ENCODE assay signal across 8 cellular contexts in genomic region chr5:72109625-72110024, GRCh38. TPM values are rescaled to one million over a fixed set of nuclear protein-coding genes. Genes with fewer than 3 reads are reported as not detected.
DNase-seq lines count a peak whose midpoint lies in the region; ATAC-seq and TF ChIP-seq lines count a peak whose summit lies in the region.

No MANE protein-coding gene starts in this region.

- H3K4me1 Mint-ChIP-seq in WTC11, result peaks cover 48% of the 10 kb centered on the region

- H3K9me3 ChIP-seq in iPS-18a (ENCODE audit: control insufficient read depth, low read depth, low read length) (no peaks in the 10 kb centered on the region), tibial artery (no peaks in the 10 kb centered on the region)

- POLR2A ChIA-PET in WTC11 (lab: Charles Lee), result no interaction called here

- CTCF ChIA-PET in WTC11 (lab: Charles Lee), result interaction anchor here (0.7 to 1.4 kb wide), 3 partner anchors 11 to 327 kb away, joined by 3 to 7 read pairs (median 3); no protein-coding TSS in a partner anchor

- H3K27me3 Mint-ChIP-seq in WTC11 (ENCODE audit: low read depth), result no peaks in the 10 kb centered on the region

- H3K9ac ChIP-seq in iPS-18a (ENCODE audit: low read length), result peak overlapping the region; percentile 90

- peaks cover 5% of the 10 kb centered on the region for H3K36me3 ChIP-seq in iPS-18a (ENCODE audit: control insufficient read depth, low read depth, low read length)
- H3K36me3 ChIP-seq in tibial artery, result no peaks in the 10 kb centered on the region

- no peaks in the 10 kb centered on the region for H3K9me3 Mint-ChIP-seq in WTC11

- DNase-seq in NCI-H446 (lab: John Stamatoyannopoulos, UW), result peak; percentile 27 to 50
- DNase-seq in NCI-H446 treated with DMSO at 0.1 percent for 48 hours (lab: John Stamatoyannopoulos, UW), result no peak
- no peak for DNase-seq in WTC11 (ENCODE audit: low spot score)
- DNase-seq in tibial artery, result peak; percentile 25 to 75
- no peak for DNase-seq in NCI-H128 (lab: John Stamatoyannopoulos, UW; ENCODE audit: unreplicated experiment)
- DNase-seq in epidermal melanocyte (ENCODE audit: insufficient read length, low spot score), result no peak
- DNase-seq in SKM-1 treated with dmso at 0.1 percent for 144 hours (lab: John Stamatoyannopoulos, UW; ENCODE audit: unreplicated experiment), result no peak

- H3K27ac ChIP-seq in iPS-18a (ENCODE audit: low read length) (no peak overlapping the region), tibial artery (peak overlapping the region; percentile 96 to 99)

- TF ChIP-seq CTCF in WTC11 (IDR thresholded peaks at IDR 0.05) (no peak), tibial artery (IDR thresholded peaks at IDR 0.05) (no peak)

- H3K27me3 ChIP-seq in iPS-18a (ENCODE audit: control insufficient read depth, insufficient read depth, low read length), result no peaks in the 10 kb centered on the region
- H3K27me3 ChIP-seq in tibial artery, result no peaks in the 10 kb centered on the region

- H3K4me3 ChIP-seq in iPS-18a (ENCODE audit: low read length) (peak overlapping the region; percentile 94), tibial artery (peak overlapping the region; percentile 91 to 96)

- H3K4me1 ChIP-seq in iPS-18a (ENCODE audit: control insufficient read depth, low read depth, low read length) (peaks cover 19% of the 10 kb centered on the region), tibial artery (peaks cover 0 to 67% (median 29%) of the 10 kb centered on the region in 4 donors)

- peak overlapping the region; percentile 10; the same call in 1 of the 2 replicates for H3K27ac Mint-ChIP-seq in WTC11

- H3K4me3 Mint-ChIP-seq in WTC11, result peak overlapping the region; percentile 93

- no peaks in the 10 kb centered on the region for H3K36me3 Mint-ChIP-seq in WTC11

- no peak for ATAC-seq in WTC11

- intact Hi-C loops in tibial artery (cut with DNase I; ENCODE audit: low total_unique reads), result loop anchor here (5.0 to 10.0 kb wide), 3 partner anchors 198 to 333 kb away; no protein-coding TSS in a partner anchor

TF ChIP-seq in WTC11, 78 proteins besides CTCF, POLR2A, EP300 and RAD21:
- TF ChIP-seq HMGA2 (CRISPR knock-in tag; IDR thresholded peaks at IDR 0.05) (no peak), NR1H2 (CRISPR knock-in tag; IDR thresholded peaks at IDR 0.05) (no peak), GTF2I (CRISPR knock-in tag; conservative IDR thresholded peaks at IDR 0.05) (no peak), FOXP4 (CRISPR knock-in tag; IDR thresholded peaks at IDR 0.05) (no peak), ATF1 (CRISPR knock-in tag; IDR thresholded peaks at IDR 0.05) (no peak), NR2C2 (CRISPR knock-in tag; IDR thresholded peaks at IDR 0.05) (no peak), SP1 (CRISPR knock-in tag; conservative IDR thresholded peaks at IDR 0.05) (no peak), ZNF281 (CRISPR knock-in tag; IDR thresholded peaks at IDR 0.05) (no peak), TCF7 (CRISPR knock-in tag; IDR thresholded peaks at IDR 0.05; ENCODE audit: low read depth) (no peak), ERG (CRISPR knock-in tag; IDR thresholded peaks at IDR 0.05) (no peak), PREB (CRISPR knock-in tag; IDR thresholded peaks at IDR 0.05; ENCODE audit: borderline replicate concordance) (no peak), IRF1 (CRISPR knock-in tag; IDR thresholded peaks at IDR 0.05) (no peak), ZNF232 (CRISPR knock-in tag; IDR thresholded peaks at IDR 0.05) (no peak), ZNF263 (CRISPR knock-in tag; IDR thresholded peaks at IDR 0.05; ENCODE audit: low read depth) (no peak), ELF4 (CRISPR knock-in tag; IDR thresholded peaks at IDR 0.05; ENCODE audit: low read depth) (no peak), USF1 (CRISPR knock-in tag; IDR thresholded peaks at IDR 0.05) (no peak), E2F5 (CRISPR knock-in tag; IDR thresholded peaks at IDR 0.05) (no peak), ESRRA (CRISPR knock-in tag; IDR thresholded peaks at IDR 0.05; ENCODE audit: borderline replicate concordance) (no peak), MYBL2 (CRISPR knock-in tag; IDR thresholded peaks at IDR 0.05) (no peak), TP53 (CRISPR knock-in tag; IDR thresholded peaks at IDR 0.05) (no peak)
TF ChIP-seq in WTC11: peak in this region for 0.

RNA-seq across cellular contexts. Expression of gene MAP1B, which starts 2.4 kb away (rescaled TPM):
- total RNA-seq in WTC11 (2021), result 65.4 to 95.0 TPM (median 65.7 TPM) in 3 replicates

Comparison
In these comparisons a context has a peak if more than half of its experiments do, and no peak if none do; other contexts are left out.
1. DNase-seq: peak in NCI-H446 (2 of 2) and tibial artery (2 of 2); none in NCI-H446 treated with DMSO at 0.1 percent for 48 hours (single experiment), WTC11 (single experiment), NCI-H128 (single experiment), epidermal melanocyte (single experiment) and SKM-1 treated with dmso at 0.1 percent for 144 hours (single experiment).